Comparison of ENCODE assay signal across 8 cellular contexts in the genomic region with DNA sequence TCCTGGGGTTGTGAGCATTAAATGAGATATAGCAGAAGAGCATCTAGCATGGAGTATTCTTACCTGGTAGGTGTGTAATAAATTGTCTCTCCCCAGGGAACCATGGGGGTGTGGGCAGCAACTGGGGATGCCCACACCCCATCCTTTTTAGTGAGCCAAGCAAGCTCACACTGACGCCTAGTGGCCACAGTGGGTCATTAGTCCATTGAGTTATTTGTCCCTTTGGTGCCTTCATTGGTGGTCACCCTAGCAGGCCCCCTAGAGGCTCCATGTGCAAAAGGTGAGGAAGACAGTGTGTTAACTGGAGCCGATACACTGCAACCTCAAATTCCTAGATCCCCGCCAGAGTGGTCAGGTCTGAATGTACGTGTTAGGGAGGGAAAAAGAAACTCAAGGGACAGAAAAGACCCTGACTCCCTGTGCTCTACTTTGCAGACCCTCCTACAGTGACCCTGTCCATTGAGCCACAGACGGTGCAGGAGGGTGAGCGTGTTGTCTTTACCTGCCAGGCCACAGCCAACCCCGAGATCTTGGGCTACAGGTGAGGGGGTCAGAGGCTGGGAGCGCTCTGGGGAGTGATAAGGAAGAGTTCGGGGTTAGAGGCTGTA.
A peak's percentile ranks its signal among the peaks of the same experiment; 100 is the strongest.
DNase-seq lines count a peak whose midpoint lies in the region; ATAC-seq and TF ChIP-seq lines count a peak whose summit lies in the region.

No MANE protein-coding gene starts in this region.

- H3K9me3 ChIP-seq in RWPE2 (ENCODE audit: severe bottlenecking): no peaks in the 10 kb centered on the region
- no peaks in the 10 kb centered on the region for H3K9me3 ChIP-seq in transverse colon

- H3K4me3 ChIP-seq in RWPE2 (ENCODE audit: severe bottlenecking): no peak overlapping the region
- H3K4me3 ChIP-seq in transverse colon: no peak overlapping the region

- ATAC-seq in RWPE2 (ENCODE audit: low read depth) (peak; percentile 81), GM19395 (IDR thresholded peaks at IDR 0.05; ENCODE audit: unreplicated experiment) (no peak)

- H3K27me3 ChIP-seq in RWPE2 (ENCODE audit: insufficient read depth, poor library complexity, severe bottlenecking): no peaks in the 10 kb centered on the region
- H3K27me3 ChIP-seq in transverse colon: no peaks in the 10 kb centered on the region

- H3K27ac ChIP-seq in RWPE2 (ENCODE audit: poor library complexity, severe bottlenecking) (no peak overlapping the region), transverse colon (no peak overlapping the region)

- 40 to 65% methylated on average over 3 to 9 of the region's 9 CpGs for WGBS in transverse colon (ENCODE audit: low coverage in 1 of 2), 2 donors

- no peaks in the 10 kb centered on the region for H3K4me1 ChIP-seq in RWPE2 (ENCODE audit: insufficient read depth, poor library complexity, severe bottlenecking)
- no peaks in the 10 kb centered on the region for H3K4me1 ChIP-seq in transverse colon

- intact Hi-C loops in transverse colon (cut with DNase I; ENCODE audit: low total_unique reads): loop anchor here (5.0 kb wide), 1 partner anchor 95 kb away; a partner anchor contains a TSS

- DNase-seq in stimulated activated CD4-positive, alpha-beta T cell treated with anti-CD3 and anti-CD28 coated beads, Interleukin-15, amount 100 ng/mL, for 24 hours: peak; percentile 53
- no peak for DNase-seq in stimulated activated CD4-positive, alpha-beta T cell treated with anti-CD3 and anti-CD28 coated beads, Interleukin-12 subunit alpha, Interleukin-12 subunit beta, amount 100 ng/mL, for 4 hours
- DNase-seq in HT-29 (ENCODE audit: low spot score) (peak; percentile 90), RWPE2 (ENCODE audit: low spot score) (no peak), dermis microvascular lymphatic vessel endothelial cell (ENCODE audit: low read depth in 2 of 2) (peak; percentile 81 to 88), lung microvascular endothelial cell (ENCODE audit: low read depth in 2 of 2) (peak; percentile 85 to 93), transverse colon (peak; percentile 40)

- no peak for TF ChIP-seq EP300 in transverse colon (IDR thresholded peaks at IDR 0.05; ENCODE audit: low read depth)

- no peak for TF ChIP-seq POLR2A in transverse colon (IDR thresholded peaks at IDR 0.05)

- peaks cover 85% of the 10 kb centered on the region for H3K36me3 ChIP-seq in RWPE2 (ENCODE audit: low read depth)
- no peaks in the 10 kb centered on the region for H3K36me3 ChIP-seq in transverse colon

- in situ Hi-C loops in transverse colon (cut with MboI; ENCODE audit: low pct_ligation_motif_present in 1 of 4, low pct_unique_long_range_greater_than_20kb in 1 of 4, low sequenced_read_pairs in 3 of 4): loop anchor here in 1 of 4 donors (25.0 kb wide), 1 partner anchor 100 kb away; a partner anchor contains a TSS

- TF ChIP-seq CTCF in RWPE2 (IDR thresholded peaks at IDR 0.05; ENCODE audit: poor library complexity, severe bottlenecking) (peak; percentile 93), transverse colon (IDR thresholded peaks at IDR 0.05) (peak; percentile 75 to 84 (median 81))

Comparison
In these comparisons a context has a peak if more than half of its experiments do, and no peak if none do; other contexts are left out.
1. DNase-seq: peak in stimulated activated CD4-positive, alpha-beta T cell treated with anti-CD3 and anti-CD28 coated beads, Interleukin-15, amount 100 ng/mL, for 24 hours (single experiment), HT-29 (single experiment), dermis microvascular lymphatic vessel endothelial cell (2 of 2), lung microvascular endothelial cell (2 of 2) and transverse colon (single experiment); none in stimulated activated CD4-positive, alpha-beta T cell treated with anti-CD3 and anti-CD28 coated beads, Interleukin-12 subunit alpha, Interleukin-12 subunit beta, amount 100 ng/mL, for 4 hours (single experiment) and RWPE2 (single experiment).